In genomic region chrX:85930099-85930498, GRCh38 we compare ENCODE assay signal across 19 cellular contexts.
"Had no signal": no experiment of that assay in that cellular context is flagged by ENCODE, and none has a peak within 500 bp of the region (broad histone marks: within the 10 kb centered on the region; RNA-seq: fewer than 3 reads in every experiment).

No MANE protein-coding gene starts in this region.

- H3K36me3 ChIP-seq: brain microvascular endothelial cell, esophagus muscularis mucosa, left ventricle myocardium inferior, suprapubic skin, upper lobe of left lung had no signal

- H3K4me3 Mint-ChIP-seq: activated CD4-positive, alpha-beta T cell treated with anti-CD3 and anti-CD28 coated beads, Interleukin-2, amount 10 ng/mL, durations not matched to agents 7 days and 5 days; activated naive CD4-positive, alpha-beta T cell treated with anti-CD3 and anti-CD28 coated beads for 36 hours; activated T-cell treated with anti-CD3 and anti-CD28 coated beads, Interleukin-2, amount 50 U/mL, for 4 hours; naive thymus-derived CD4-positive, alpha-beta T cell; stimulated activated naive CD8-positive, alpha-beta T cell treated with anti-CD3 and anti-CD28 coated beads, Interleukin-15, Interleukin-2, amounts not matched to agents 100 ng/mL and 50 ng/mL, for 24 hours; T-helper 1 cell treated with Interleukin-12 subunit alpha and Interleukin-12 subunit beta and Interleukin-4 antibody, amounts not matched to agents 30 μg/mL and 1 μg/mL, for 36 hours had no signal

- H3K4me1 ChIP-seq: suprapubic skin had no signal

- H3K27me3 ChIP-seq: brain microvascular endothelial cell, esophagus muscularis mucosa, suprapubic skin, upper lobe of left lung had no signal

- ATAC-seq: activated T-cell treated with anti-CD3 and anti-CD28 coated beads, Interleukin-2, amount 50 U/mL, for 4 hours; naive thymus-derived CD4-positive, alpha-beta T cell; psoas muscle; right cardiac atrium had no signal

- H3K9me3 ChIP-seq: esophagus muscularis mucosa, left ventricle myocardium inferior, psoas muscle, suprapubic skin, upper lobe of left lung had no signal

- H3K27ac Mint-ChIP-seq: activated CD4-positive, alpha-beta T cell treated with anti-CD3 and anti-CD28 coated beads, Interleukin-2, amount 10 ng/mL, durations not matched to agents 7 days and 5 days; activated naive CD4-positive, alpha-beta T cell treated with anti-CD3 and anti-CD28 coated beads for 36 hours; naive thymus-derived CD4-positive, alpha-beta T cell; stimulated activated naive CD8-positive, alpha-beta T cell treated with anti-CD3 and anti-CD28 coated beads, Interleukin-15, Interleukin-2, amounts not matched to agents 100 ng/mL and 50 ng/mL, for 24 hours; T-helper 1 cell treated with Interleukin-12 subunit alpha and Interleukin-12 subunit beta and Interleukin-4 antibody, amounts not matched to agents 30 μg/mL and 1 μg/mL, for 36 hours had no signal

- H3K4me1 Mint-ChIP-seq: activated CD4-positive, alpha-beta T cell treated with anti-CD3 and anti-CD28 coated beads, Interleukin-2, amount 10 ng/mL, durations not matched to agents 7 days and 5 days had no signal

- H3K27ac ChIP-seq: brain microvascular endothelial cell, coronary artery, esophagus muscularis mucosa, left ventricle myocardium inferior, psoas muscle, suprapubic skin, upper lobe of left lung had no signal

- H3K27me3 Mint-ChIP-seq: activated CD4-positive, alpha-beta T cell treated with anti-CD3 and anti-CD28 coated beads, Interleukin-2, amount 10 ng/mL, durations not matched to agents 7 days and 5 days; naive thymus-derived CD4-positive, alpha-beta T cell; stimulated activated naive CD8-positive, alpha-beta T cell treated with anti-CD3 and anti-CD28 coated beads, Interleukin-15, Interleukin-2, amounts not matched to agents 100 ng/mL and 50 ng/mL, for 24 hours had no signal

- H3K4me3 ChIP-seq: coronary artery, esophagus muscularis mucosa, left ventricle myocardium inferior, psoas muscle, suprapubic skin, upper lobe of left lung had no signal

- DNase-seq: activated CD4-positive, alpha-beta T cell treated with anti-CD3 and anti-CD28 coated beads, Interleukin-2, amount 10 ng/mL, durations not matched to agents 7 days and 5 days; activated CD8-positive, alpha-beta memory T cell treated with anti-CD3 and anti-CD28 coated beads, Interleukin-2, amount 50 U/mL, for 4 hours; activated naive CD4-positive, alpha-beta T cell treated with anti-CD3 and anti-CD28 coated beads for 36 hours; activated T-cell treated with anti-CD3 and anti-CD28 coated beads, Interleukin-2, amount 50 U/mL, for 4 hours; anterior cingulate cortex; brain microvascular endothelial cell; central memory CD4-positive, alpha-beta T cell; hypothalamus; kidney; left ventricle myocardium inferior; naive thymus-derived CD4-positive, alpha-beta T cell; psoas muscle; right cardiac atrium had no signal

- H3K9me3 Mint-ChIP-seq: activated CD4-positive, alpha-beta T cell treated with anti-CD3 and anti-CD28 coated beads, Interleukin-2, amount 10 ng/mL, durations not matched to agents 7 days and 5 days; activated naive CD4-positive, alpha-beta T cell treated with anti-CD3 and anti-CD28 coated beads for 36 hours; activated T-cell treated with anti-CD3 and anti-CD28 coated beads, Interleukin-2, amount 50 U/mL, for 4 hours; naive thymus-derived CD4-positive, alpha-beta T cell; stimulated activated naive CD8-positive, alpha-beta T cell treated with anti-CD3 and anti-CD28 coated beads, Interleukin-15, Interleukin-2, amounts not matched to agents 100 ng/mL and 50 ng/mL, for 24 hours had no signal
